In the genomic region with DNA sequence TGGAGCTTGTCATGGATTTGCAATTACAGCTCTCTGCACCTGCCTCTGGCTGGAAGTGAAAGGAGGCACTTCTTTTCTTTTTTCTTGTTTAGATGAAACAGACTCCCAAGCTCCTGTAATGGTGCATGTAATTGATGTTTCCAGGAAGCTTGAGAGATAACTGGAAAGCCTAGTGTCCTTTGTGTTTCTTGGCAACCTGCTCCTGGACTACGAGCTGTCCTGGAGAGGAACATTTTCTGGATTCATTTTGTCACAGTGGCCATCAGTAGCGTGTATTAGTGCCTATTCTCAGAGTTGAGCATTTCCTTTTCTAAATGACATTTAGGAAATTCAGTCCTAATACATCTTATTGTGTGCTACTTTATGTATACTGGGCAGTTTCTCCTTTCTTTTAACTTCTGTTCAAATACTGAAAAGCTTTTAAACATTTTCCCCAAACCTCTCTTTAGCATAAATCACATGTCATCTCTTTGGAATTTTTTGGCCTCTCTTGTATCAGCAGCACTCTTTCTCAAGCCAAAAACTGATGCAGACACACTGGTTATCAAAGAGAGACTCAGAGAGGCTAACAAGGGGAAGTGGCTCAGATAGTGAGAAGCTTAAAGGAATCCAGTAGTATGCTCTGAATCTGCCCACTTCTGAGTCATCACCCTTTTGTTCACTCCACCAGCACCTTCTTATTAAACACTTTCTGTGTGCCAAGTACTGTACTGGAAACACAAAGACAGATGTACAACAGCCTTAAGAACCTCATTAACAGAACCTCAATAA, we compare ENCODE assay signal across 8 cellular contexts.
DNase-seq lines count a peak whose midpoint lies in the region; ATAC-seq lines count a peak whose summit lies in the region.

No MANE protein-coding gene starts in this region.

- peak; percentile 56 for DNase-seq in ACHN
- DNase-seq in adipocyte (ENCODE audit: low read depth) = peak; percentile 62
- DNase-seq in islet precursor cell = peak; percentile 55
- no peak for DNase-seq in SKM-1 treated with dmso at 0.1 percent for 144 hours (lab: John Stamatoyannopoulos, UW; ENCODE audit: unreplicated experiment)

- peak; percentile 51 for ATAC-seq in HG02610 (IDR thresholded peaks at IDR 0.05; ENCODE audit: unreplicated experiment)
- no peak for ATAC-seq in HG03457 (IDR thresholded peaks at IDR 0.05; ENCODE audit: unreplicated experiment)
- ATAC-seq in GM18517 (IDR thresholded peaks at IDR 0.05; ENCODE audit: unreplicated experiment) = no peak
- ATAC-seq in GM19467 (IDR thresholded peaks at IDR 0.05; ENCODE audit: unreplicated experiment) = no peak

- in situ Hi-C loops in ACHN (cut with HindIII; ENCODE audit: low pct_ligation_motif_present, low pct_unique_long_range_greater_than_20kb, low sequenced_read_pairs) = no loop called here

- H3K9ac ChIP-seq in adipocyte (ENCODE audit: low read length) = no peak overlapping the region

- no peaks in the 10 kb centered on the region for H3K36me3 ChIP-seq in adipocyte (ENCODE audit: control insufficient read depth, insufficient read depth, low read length, severe bottlenecking)

- no peaks in the 10 kb centered on the region for H3K27me3 ChIP-seq in adipocyte (replicated peaks; ENCODE audit: control insufficient read depth, insufficient read depth, low read length)

- no peaks in the 10 kb centered on the region for H3K9me3 ChIP-seq in adipocyte (ENCODE audit: control insufficient read depth, low read length)

- H3K4me3 ChIP-seq in adipocyte (ENCODE audit: low read length) = peak overlapping the region; percentile 26

- H3K4me1 ChIP-seq in adipocyte (ENCODE audit: control insufficient read depth, insufficient read depth, low read length) = peaks cover 30% of the 10 kb centered on the region
